ENCODE assay signal across 8 cellular contexts in the genomic region with DNA sequence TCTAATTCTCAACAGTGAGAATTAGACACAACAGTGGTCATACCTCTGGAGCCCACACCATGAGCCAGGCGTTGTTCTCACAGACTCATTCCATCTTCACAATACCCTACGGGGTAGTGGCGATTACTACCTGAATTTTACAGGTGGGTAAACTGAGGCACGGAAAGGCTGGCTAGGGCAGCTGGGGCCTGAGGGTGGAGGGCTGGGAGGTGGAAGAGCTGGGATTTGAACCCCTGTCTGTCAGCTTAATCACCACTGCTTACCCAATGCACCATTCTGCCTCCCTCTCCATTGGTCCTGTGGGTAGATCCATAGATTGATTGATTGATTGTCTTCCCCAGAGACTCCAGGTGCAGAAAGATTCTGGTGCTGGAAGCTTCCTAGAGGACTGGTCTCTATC. TPM values are rescaled to one million over a fixed set of nuclear protein-coding genes. Genes with fewer than 3 reads are reported as not detected.
DNase-seq lines count a peak whose midpoint lies in the region; FAIRE-seq and TF ChIP-seq lines count a peak whose summit lies in the region.
"Not testable (repeated sequence)": the region's sequence is repeated elsewhere in the genome, so short reads cannot be mapped to it uniquely, and the experiment has no call there.
"Had no signal": no experiment of that assay in that cellular context is flagged by ENCODE, and none has a peak within 500 bp of the region (broad histone marks: within the 10 kb centered on the region; RNA-seq: fewer than 3 reads in every experiment).

No MANE protein-coding gene starts in this region.

- not testable (repeated sequence) for H3K9me3 ChIP-seq in DOHH2 (ENCODE audit: control insufficient read depth, insufficient read depth, low read length); OCI-LY7 (ENCODE audit: low read length)

- H3K4me1 Mint-ChIP-seq in type B pancreatic cell (ENCODE audit: unreplicated experiment), result not testable (repeated sequence)

- not testable (repeated sequence) for DNase-seq in OCI-LY7 (ENCODE audit: low spot score); bronchial epithelial cell (ENCODE audit: low read depth)
- peak; percentile 3 for DNase-seq in activated T-cell treated with anti-CD3 and anti-CD28 coated beads, Interleukin-2, amount 50 U/mL, for 1 hour
- peak; percentile 27 for DNase-seq in islet precursor cell
- peak; percentile 48 for DNase-seq in posterior vena cava (ENCODE audit: low spot score)
- DNase-seq in type B pancreatic cell (ENCODE audit: extremely low spot score, unreplicated experiment), result peak; percentile 40

- intact Hi-C loops in OCI-LY7 (cut with micrococcal nuclease; ENCODE audit: unreplicated experiment); posterior vena cava (cut with DNase I): not testable (repeated sequence)

- H3K9me2 ChIP-seq in DOHH2 (replicated peaks; ENCODE audit: control insufficient read depth, low read length); OCI-LY7 (ENCODE audit: insufficient read depth, low read length): not testable (repeated sequence)

- not testable (repeated sequence) for H3F3A ChIP-seq in DOHH2 (ENCODE audit: control insufficient read depth, insufficient read depth)

- H3K4me1 ChIP-seq in DOHH2 (ENCODE audit: control insufficient read depth, low read length) (peaks cover 25% of the 10 kb centered on the region), OCI-LY7 (ENCODE audit: insufficient read depth, low read length, poor library complexity, severe bottlenecking) (peaks cover 36% of the 10 kb centered on the region)

- H2AFZ ChIP-seq in OCI-LY7 (ENCODE audit: low read length), result peak overlapping the region; percentile 46; the same call in 1 of the 2 replicates

- H3K36me3 ChIP-seq in DOHH2 (ENCODE audit: control insufficient read depth, low read length); OCI-LY7 (ENCODE audit: insufficient read depth, low read length); bronchial epithelial cell (ENCODE audit: control insufficient read depth, insufficient read depth, low read length): not testable (repeated sequence)

- not testable (repeated sequence) for TF ChIP-seq CTCF in DOHH2 (IDR thresholded peaks at IDR 0.05; ENCODE audit: low read depth, low read length, poor library complexity, severe bottlenecking); OCI-LY7 (conservative IDR thresholded peaks at IDR 0.05; ENCODE audit: low read length); bronchial epithelial cell (IDR thresholded peaks at IDR 0.05; ENCODE audit: insufficient read depth, low read length, severe bottlenecking); type B pancreatic cell (conservative IDR thresholded peaks at IDR 0.05)

- H3K27ac ChIP-seq in DOHH2 (ENCODE audit: low read depth, low read length) (peak overlapping the region; percentile 60), OCI-LY7 (ENCODE audit: low read depth, low read length, poor library complexity, severe bottlenecking) (peak overlapping the region; percentile 41)

- not testable (repeated sequence) for H3K9me3 Mint-ChIP-seq in type B pancreatic cell

- H3K27me3 ChIP-seq in DOHH2 (ENCODE audit: control insufficient read depth, low read length); bronchial epithelial cell (ENCODE audit: control insufficient read depth, insufficient read depth, low read length): not testable (repeated sequence)

- POLR2A ChIA-PET in OCI-LY7 (lab: Charles Lee), result not testable (repeated sequence)

- CTCF ChIA-PET in OCI-LY7 (lab: Charles Lee; ENCODE audit: unreplicated experiment), result not testable (repeated sequence)

- H3K27me3 Mint-ChIP-seq in type B pancreatic cell, result not testable (repeated sequence)

- not testable (repeated sequence) for H4K20me1 ChIP-seq in DOHH2 (ENCODE audit: control insufficient read depth, insufficient read depth, low read depth, low read length); OCI-LY7 (ENCODE audit: insufficient read depth, low read length)

- H3K4me3 ChIP-seq in DOHH2 (ENCODE audit: low read length), result peak overlapping the region; percentile 44
- H3K4me3 ChIP-seq in OCI-LY7 (ENCODE audit: low read depth, low read length, poor library complexity, severe bottlenecking), result peak overlapping the region; percentile 24
- not testable (repeated sequence) for H3K4me3 ChIP-seq in bronchial epithelial cell (ENCODE audit: low read depth, low read length)

- FAIRE-seq in bronchial epithelial cell (lab: Jason Lieb, UNC), result peak; percentile 86

- not testable (repeated sequence) for H3K27ac Mint-ChIP-seq in type B pancreatic cell

- peak overlapping the region; percentile 63 for H3K4me2 ChIP-seq in DOHH2 (ENCODE audit: low read length)
- H3K4me2 ChIP-seq in OCI-LY7 (ENCODE audit: low read length), result peak overlapping the region; percentile 55

- not testable (repeated sequence) for BruUV-seq in OCI-LY7 (replicated peaks; lab: Mats Ljungman, UMichigan)

- not testable (repeated sequence) for H3K36me3 Mint-ChIP-seq in type B pancreatic cell

- H3K79me2 ChIP-seq in DOHH2 (ENCODE audit: control insufficient read depth, low read length); OCI-LY7 (ENCODE audit: insufficient read depth, low read depth, low read length): not testable (repeated sequence)

- H3K4me3 Mint-ChIP-seq in type B pancreatic cell, result not testable (repeated sequence)

RNA-seq across cellular contexts. Expression of a gene that starts 31.4 kb away (rescaled TPM):
- total RNA-seq in OCI-LY7 (2014; rRNA removed; shearing (Covaris generic)), result 0.13 and 0.16 TPM in 2 replicates
- total RNA-seq in OCI-LY7 (2022), result 0.17 and 0.22 TPM in 2 replicates
- under 0.01 and 0.13 TPM in 2 replicates for total RNA-seq in bronchial epithelial cell
- 1 to 10 TPM; 6.8 to 6.9 TPM for total RNA-seq in posterior vena cava
- 0.59 and 2.2 TPM in 2 replicates for total RNA-seq in type B pancreatic cell (ENCODE audit: low replicate concordance)
- total RNA-seq: CD8-positive, alpha-beta memory T cell had no signal
